In the genomic region with DNA sequence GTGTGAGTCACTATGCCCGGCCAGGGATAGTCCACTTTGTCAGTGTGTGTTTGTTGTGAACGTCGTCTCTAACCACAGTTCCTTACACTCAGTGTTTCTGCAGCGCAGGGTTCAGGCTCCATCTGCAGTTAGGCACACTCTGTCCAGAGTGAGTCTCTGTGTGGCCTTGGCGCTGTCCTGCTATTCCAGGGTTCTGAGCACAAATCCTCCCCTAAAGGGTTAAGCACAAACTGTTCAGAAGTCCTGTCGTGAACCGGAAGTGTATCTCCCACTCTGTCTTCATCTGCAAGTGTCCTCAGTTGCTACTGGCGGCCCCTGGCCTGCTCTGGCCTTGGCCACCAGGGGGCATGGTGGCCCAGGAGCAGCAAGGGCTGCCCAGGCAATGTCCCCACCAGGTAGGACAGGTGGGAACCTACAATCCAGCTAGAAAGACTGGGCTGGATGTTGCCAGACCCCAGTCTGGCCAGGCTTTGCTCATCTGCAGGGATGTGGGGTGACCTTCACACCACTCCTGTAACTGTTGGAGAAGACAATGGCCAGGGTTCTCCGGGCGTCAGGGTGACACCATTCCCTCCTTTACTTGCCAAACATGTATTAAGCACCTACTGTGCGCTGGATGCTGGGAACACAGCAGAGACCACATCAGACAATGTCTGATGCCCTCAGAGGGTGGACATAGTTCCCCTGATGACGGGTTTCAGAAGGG, we compare ENCODE assay signal across 8 cellular contexts.
DNase-seq lines count a peak whose midpoint lies in the region; ATAC-seq and TF ChIP-seq lines count a peak whose summit lies in the region.

No MANE protein-coding gene starts in this region.

- in situ Hi-C loops in astrocyte of the cerebellum (cut with HindIII; ENCODE audit: low sequenced_read_pairs) = no loop called here

- H3K4me1 ChIP-seq in HEK293 (ENCODE audit: control insufficient read depth, insufficient read depth, low read length) = peaks cover 2% of the 10 kb centered on the region; the same call in 1 of the 2 replicates

- H3K27ac ChIP-seq in HEK293 (ENCODE audit: extremely low read depth, low read depth, low read length) = peak overlapping the region; percentile 34; the same call in 1 of the 2 replicates

- DNase-seq in EH (ENCODE audit: low read depth) (peak; percentile 75), NCI-H146 treated with DMSO at 0.1 percent for 48 hours (lab: John Stamatoyannopoulos, UW; ENCODE audit: unreplicated experiment) (peak; percentile 78), T-helper 9 cell (peak; percentile 60), astrocyte of the cerebellum (ENCODE audit: low read depth) (peak; percentile 19), iPS-NIHi11 (ENCODE audit: low spot score) (peak; percentile 86)
- peak; percentile 79 for DNase-seq in stimulated activated CD4-positive, alpha-beta T cell treated with anti-CD3 and anti-CD28 coated beads, Interleukin-15, amount 100 ng/mL, for 24 hours

- POLR2A ChIA-PET in HEK293 (lab: Yijun Ruan, JAX) = interaction anchor here (0.6 to 1.6 kb wide), 3 partner anchors 11 to 126 kb away, joined by 4 to 5 read pairs (median 5); a partner anchor contains a TSS

- peak overlapping the region; percentile 14 for H3K4me3 ChIP-seq in HEK293 (ENCODE audit: low read depth, low read length)
- H3K4me3 ChIP-seq in astrocyte of the cerebellum (ENCODE audit: low read depth, low read length) = no peak overlapping the region

- no peaks in the 10 kb centered on the region for H3K36me3 ChIP-seq in HEK293 (ENCODE audit: control insufficient read depth in 2 of 2, insufficient read depth in 1 of 2, low read length in 2 of 2)

- CTCF ChIA-PET in HEK293 (lab: Yijun Ruan, JAX) = interaction anchor here (0.5 to 4.5 kb wide), 20 partner anchors 9 to 911 kb away, joined by 3 to 49 read pairs (median 4); a partner anchor contains a TSS

- TF ChIP-seq CTCF in HEK293 (tag by site-specific recombination; IDR thresholded peaks at IDR 0.05) (peak; percentile 88), astrocyte of the cerebellum (IDR thresholded peaks at IDR 0.05; ENCODE audit: low read depth, low read length, missing control alignments) (peak; percentile 95)

- ATAC-seq in GM18870 (IDR thresholded peaks at IDR 0.05; ENCODE audit: unreplicated experiment) = no peak

- no peaks in the 10 kb centered on the region for H3K9me3 ChIP-seq in HEK293 (ENCODE audit: control insufficient read depth, insufficient read depth, low read depth, low read length)

TF ChIP-seq in HEK293, 187 proteins besides CTCF, POLR2A, EP300 and RAD21 (continues in another document):
- TF ChIP-seq, protein P1, sequence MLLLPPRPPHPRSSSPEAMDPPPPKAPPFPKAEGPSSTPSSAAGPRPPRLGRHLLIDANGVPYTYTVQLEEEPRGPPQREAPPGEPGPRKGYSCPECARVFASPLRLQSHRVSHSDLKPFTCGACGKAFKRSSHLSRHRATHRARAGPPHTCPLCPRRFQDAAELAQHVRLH (tag by site-specific recombination; IDR thresholded peaks at IDR 0.05) = peak; percentile 34; the same call in 1 of the 2 replicates
- peak; percentile 86 for TF ChIP-seq ZBTB48 (tag by site-specific recombination; IDR thresholded peaks at IDR 0.05)
- peak; percentile 97 for TF ChIP-seq ZNF2 (tag by site-specific recombination; IDR thresholded peaks at IDR 0.05)
- no peak for TF ChIP-seq ZSCAN23 (tag by site-specific recombination; IDR thresholded peaks at IDR 0.05)
- peak; percentile 79 for TF ChIP-seq ZSCAN30 (tag by site-specific recombination; IDR thresholded peaks at IDR 0.05)
- TF ChIP-seq ZNF621 (tag by site-specific recombination; IDR thresholded peaks at IDR 0.05) = no peak
- TF ChIP-seq ZNF785 (tag by site-specific recombination; IDR thresholded peaks at IDR 0.05) = no peak
- 0 out of 2 replicates have a peak, but pooled peaks have one; percentile 12 for TF ChIP-seq ZNF629 (tag by site-specific recombination; IDR thresholded peaks at IDR 0.05)
- peak; percentile 67 for TF ChIP-seq ZNF654 (tag by site-specific recombination; IDR thresholded peaks at IDR 0.05; ENCODE audit: low read depth)
- TF ChIP-seq ZBTB8A (tag by site-specific recombination; IDR thresholded peaks at IDR 0.05) = no peak
- no peak for TF ChIP-seq ZBTB7A (tag by site-specific recombination; IDR thresholded peaks at IDR 0.05; ENCODE audit: low read depth)
- TF ChIP-seq, protein P2, sequence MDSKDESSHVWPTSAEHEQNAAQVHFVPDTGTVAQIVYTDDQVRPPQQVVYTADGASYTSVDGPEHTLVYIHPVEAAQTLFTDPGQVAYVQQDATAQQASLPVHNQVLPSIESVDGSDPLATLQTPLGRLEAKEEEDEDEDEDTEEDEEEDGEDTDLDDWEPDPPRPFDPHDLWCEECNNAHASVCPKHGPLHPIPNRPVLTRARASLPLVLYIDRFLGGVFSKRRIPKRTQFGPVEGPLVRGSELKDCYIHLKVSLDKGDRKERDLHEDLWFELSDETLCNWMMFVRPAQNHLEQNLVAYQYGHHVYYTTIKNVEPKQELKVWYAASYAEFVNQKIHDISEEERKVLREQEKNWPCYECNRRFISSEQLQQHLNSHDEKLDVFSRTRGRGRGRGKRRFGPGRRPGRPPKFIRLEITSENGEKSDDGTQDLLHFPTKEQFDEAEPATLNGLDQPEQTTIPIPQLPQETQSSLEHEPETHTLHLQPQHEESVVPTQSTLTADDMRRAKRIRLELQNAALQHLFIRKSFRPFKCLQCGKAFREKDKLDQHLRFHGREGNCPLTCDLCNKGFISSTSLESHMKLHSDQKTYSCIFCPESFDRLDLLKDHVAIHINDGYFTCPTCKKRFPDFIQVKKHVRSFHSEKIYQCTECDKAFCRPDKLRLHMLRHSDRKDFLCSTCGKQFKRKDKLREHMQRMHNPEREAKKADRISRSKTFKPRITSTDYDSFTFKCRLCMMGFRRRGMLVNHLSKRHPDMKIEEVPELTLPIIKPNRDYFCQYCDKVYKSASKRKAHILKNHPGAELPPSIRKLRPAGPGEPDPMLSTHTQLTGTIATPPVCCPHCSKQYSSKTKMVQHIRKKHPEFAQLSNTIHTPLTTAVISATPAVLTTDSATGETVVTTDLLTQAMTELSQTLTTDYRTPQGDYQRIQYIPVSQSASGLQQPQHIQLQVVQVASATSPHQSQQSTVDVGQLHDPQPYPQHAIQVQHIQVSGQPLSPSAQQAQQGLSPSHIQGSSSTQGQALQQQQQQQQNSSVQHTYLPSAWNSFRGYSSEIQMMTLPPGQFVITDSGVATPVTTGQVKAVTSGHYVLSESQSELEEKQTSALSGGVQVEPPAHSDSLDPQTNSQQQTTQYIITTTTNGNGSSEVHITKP (tag by site-specific recombination; IDR thresholded peaks at IDR 0.05) = peak; percentile 94
- peak; percentile 29; the same call in 1 of the 2 replicates for TF ChIP-seq ZFHX2 (tag by site-specific recombination; conservative IDR thresholded peaks at IDR 0.05)
- peak; percentile 29; the same call in 1 of the 2 replicates for TF ChIP-seq EGR2 (tag by site-specific recombination; IDR thresholded peaks at IDR 0.05; ENCODE audit: low read depth)
- TF ChIP-seq, protein P3, sequence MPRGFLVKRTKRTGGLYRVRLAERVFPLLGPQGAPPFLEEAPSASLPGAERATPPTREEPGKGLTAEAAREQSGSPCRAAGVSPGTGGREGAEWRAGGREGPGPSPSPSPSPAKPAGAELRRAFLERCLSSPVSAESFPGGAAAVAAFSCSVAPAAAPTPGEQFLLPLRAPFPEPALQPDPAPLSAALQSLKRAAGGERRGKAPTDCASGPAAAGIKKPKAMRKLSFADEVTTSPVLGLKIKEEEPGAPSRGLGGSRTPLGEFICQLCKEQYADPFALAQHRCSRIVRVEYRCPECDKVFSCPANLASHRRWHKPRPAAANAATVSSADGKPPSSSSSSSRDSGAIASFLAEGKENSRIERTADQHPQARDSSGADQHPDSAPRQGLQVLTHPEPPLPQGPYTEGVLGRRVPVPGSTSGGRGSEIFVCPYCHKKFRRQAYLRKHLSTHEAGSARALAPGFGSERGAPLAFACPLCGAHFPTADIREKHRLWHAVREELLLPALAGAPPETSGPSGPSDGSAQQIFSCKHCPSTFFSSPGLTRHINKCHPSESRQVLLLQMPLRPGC (tag by site-specific recombination; IDR thresholded peaks at IDR 0.05) = peak; percentile 27; the same call in 1 of the 2 replicates
- no peak for TF ChIP-seq ZNF624 (tag by site-specific recombination; IDR thresholded peaks at IDR 0.05)
- no peak for TF ChIP-seq ZNF24 (tag by site-specific recombination; IDR thresholded peaks at IDR 0.05)
- no peak for TF ChIP-seq ZNF302 (tag by site-specific recombination; IDR thresholded peaks at IDR 0.05; ENCODE audit: low read depth)
- TF ChIP-seq MZF1 (tag by site-specific recombination; IDR thresholded peaks at IDR 0.05; ENCODE audit: borderline replicate concordance) = no peak
- TF ChIP-seq, protein P4, sequence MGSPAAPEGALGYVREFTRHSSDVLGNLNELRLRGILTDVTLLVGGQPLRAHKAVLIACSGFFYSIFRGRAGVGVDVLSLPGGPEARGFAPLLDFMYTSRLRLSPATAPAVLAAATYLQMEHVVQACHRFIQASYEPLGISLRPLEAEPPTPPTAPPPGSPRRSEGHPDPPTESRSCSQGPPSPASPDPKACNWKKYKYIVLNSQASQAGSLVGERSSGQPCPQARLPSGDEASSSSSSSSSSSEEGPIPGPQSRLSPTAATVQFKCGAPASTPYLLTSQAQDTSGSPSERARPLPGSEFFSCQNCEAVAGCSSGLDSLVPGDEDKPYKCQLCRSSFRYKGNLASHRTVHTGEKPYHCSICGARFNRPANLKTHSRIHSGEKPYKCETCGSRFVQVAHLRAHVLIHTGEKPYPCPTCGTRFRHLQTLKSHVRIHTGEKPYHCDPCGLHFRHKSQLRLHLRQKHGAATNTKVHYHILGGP (tag by site-specific recombination; IDR thresholded peaks at IDR 0.05) = no peak
- TF ChIP-seq ZNF600 (tag by site-specific recombination; IDR thresholded peaks at IDR 0.05) = 0 out of 2 replicates have a peak, but pooled peaks have one; percentile 41
- 0 out of 2 replicates have a peak, but pooled peaks have one; percentile 25 for TF ChIP-seq ZNF843 (tag by site-specific recombination; IDR thresholded peaks at IDR 0.05)

Comparison
In these comparisons a context has a peak if more than half of its experiments do, and no peak if none do; other contexts are left out.
1. DNase-seq: peak in every context shown above with its lines; median percentile 86 in iPS-NIHi11; 79 in stimulated activated CD4-positive, alpha-beta T cell treated with anti-CD3 and anti-CD28 coated beads, Interleukin-15, amount 100 ng/mL, for 24 hours; 78 in NCI-H146 treated with DMSO at 0.1 percent for 48 hours; 75 in EH; 60 in T-helper 9 cell; 19 in astrocyte of the cerebellum.